8 cellular contexts compared by ENCODE assay signal in genomic region chr6:89080281-89081128, GRCh38. TPM values are rescaled to one million over a fixed set of nuclear protein-coding genes. Genes with fewer than 3 reads are reported as not detected.
DNase-seq lines count a peak whose midpoint lies in the region; ATAC-seq lines count a peak whose summit lies in the region.

PNRC1 (plus strand) TSS chr6:89080751; CDS start chr6:89080895, 144 bp downstream.

- H3K4me3 ChIP-seq in CD8-positive, alpha-beta memory T cell (ENCODE audit: low read length): peak within 1 kb of the TSS; percentile 95

- H3K27me3 ChIP-seq in CD8-positive, alpha-beta memory T cell (ENCODE audit: insufficient read depth, low read length, poor library complexity, severe bottlenecking): no peaks in the 10 kb centered on the region

- peaks cover 39 to 51% (median 51%) of the 10 kb centered on the region in 3 donors for H3K4me1 Mint-ChIP-seq in CD8-positive, alpha-beta memory T cell

- CTCF ChIA-PET in CD8-positive, alpha-beta memory T cell (lab: Charles Lee): interaction anchor here (0.7 to 3.4 kb wide), 10 partner anchors 14 to 292 kb away, joined by 3 to 21 read pairs (median 6); partner anchors contain the start of genes PM20D2, RNGTT, SRSF12 and UBE2J1

- H3K27me3 Mint-ChIP-seq in CD8-positive, alpha-beta memory T cell: peaks cover 0 to 11% of the 10 kb centered on the region in 2 donors

- H3K27ac Mint-ChIP-seq in CD8-positive, alpha-beta memory T cell: peak within 1 kb of the TSS; percentile 95 to 99 (median 98)

- peaks cover 38% of the 10 kb centered on the region for H3K4me1 ChIP-seq in CD8-positive, alpha-beta memory T cell (ENCODE audit: insufficient read depth, low read length)

- peak; percentile 80 for ATAC-seq in GM19468 (IDR thresholded peaks at IDR 0.05; ENCODE audit: extremely low read depth, unreplicated experiment)

- H3K36me3 ChIP-seq in CD8-positive, alpha-beta memory T cell (ENCODE audit: insufficient read depth, low read length): peaks cover 22% of the 10 kb centered on the region

- H3K9me3 Mint-ChIP-seq in CD8-positive, alpha-beta memory T cell: no peaks in the 10 kb centered on the region

- DNase-seq in CD8-positive, alpha-beta memory T cell: peak; percentile 100
- peak; percentile 90 for DNase-seq in HS-5 (ENCODE audit: low read depth)
- peak; percentile 100 for DNase-seq in NK-92 treated with Interleukin-12 subunit alpha and Interleukin-12 subunit beta, amount 100 ng/mL, for 24 hours (lab: John Stamatoyannopoulos, UW)
- DNase-seq in activated CD8-positive, alpha-beta memory T cell treated with anti-CD3 and anti-CD28 coated beads for 24 hours: peak; percentile 100
- peak; percentile 100 for DNase-seq in effector CD8-positive, alpha-beta T cell (lab: John Stamatoyannopoulos, UW)
- DNase-seq in lung microvascular endothelial cell (ENCODE audit: low read depth in 2 of 2): peak; percentile 100
- peak; percentile 100 for DNase-seq in stimulated activated CD4-positive, alpha-beta T cell treated with anti-CD3 and anti-CD28 coated beads, TNF-alpha, amount 100 ng/mL, for 48 hours (ENCODE audit: low read depth in 3 of 3)

- peak within 1 kb of the TSS; percentile 99 for H3K27ac ChIP-seq in CD8-positive, alpha-beta memory T cell (ENCODE audit: low read depth, low read length)

- POLR2A ChIA-PET in CD8-positive, alpha-beta memory T cell (lab: Charles Lee): interaction anchor here (0.5 to 5.5 kb wide), 23 partner anchors 9 to 1507 kb away, joined by 3 to 91 read pairs (median 4); partner anchors contain the start of genes BACH2, LYRM2, PM20D2 and RNGTT

- peaks cover 19 to 52% (median 21%) of the 10 kb centered on the region in 3 donors for H3K36me3 Mint-ChIP-seq in CD8-positive, alpha-beta memory T cell

- H3K4me3 Mint-ChIP-seq in CD8-positive, alpha-beta memory T cell: peak within 1 kb of the TSS; percentile 93 to 99 (median 97)

- H3K9me3 ChIP-seq in CD8-positive, alpha-beta memory T cell (ENCODE audit: low read length): no peaks in the 10 kb centered on the region

RNA-seq across cellular contexts. Expression of gene PNRC1, which starts in this region (rescaled TPM):
- 10 to 100 TPM; 79.4 to 84.5 TPM for total RNA-seq in CD8-positive, alpha-beta memory T cell
- 597 TPM for polyA plus RNA-seq in CD8-positive, alpha-beta memory T cell
- 41.6 and 42.9 TPM in 2 replicates for total RNA-seq in lung microvascular endothelial cell

Comparison
In these comparisons a context has a peak if more than half of its experiments do, and no peak if none do; other contexts are left out.
1. Peak in every context shown above with its lines: DNase-seq, ATAC-seq, H3K4me3 ChIP-seq and H3K27ac ChIP-seq.